9 cellular contexts compared by ENCODE assay signal in genomic region chr6:35469711-35470662, GRCh38. TPM values are rescaled to one million over a fixed set of nuclear protein-coding genes. Genes with fewer than 3 reads are reported as not detected.
DNase-seq lines count a peak whose midpoint lies in the region; ATAC-seq, FAIRE-seq and TF ChIP-seq lines count a peak whose summit lies in the region.
"Had no signal": no experiment of that assay in that cellular context is flagged by ENCODE, and none has a peak within 500 bp of the region (broad histone marks: within the 10 kb centered on the region; RNA-seq: fewer than 3 reads in every experiment).

No MANE protein-coding gene starts in this region.

- DNase-seq in DND-41 = no peak
- no peak for DNase-seq in MG63
- DNase-seq in brain microvascular endothelial cell = no peak
- DNase-seq in head of caudate nucleus = no peak
- DNase-seq in mucosa of gallbladder (ENCODE audit: low spot score) = no peak
- DNase-seq in frontal cortex (ENCODE audit: low spot score in 2 of 2) = no peak
- DNase-seq in KBM-7 = no peak

- no peak for ATAC-seq in DND-41 (ENCODE audit: insufficient read depth, low read depth)

- H3K27me3 ChIP-seq in DND-41 (ENCODE audit: insufficient read depth, low read length, poor library complexity) = no peaks in the 10 kb centered on the region
- no peaks in the 10 kb centered on the region for H3K27me3 ChIP-seq in MG63
- no peaks in the 10 kb centered on the region for H3K27me3 ChIP-seq in brain microvascular endothelial cell (replicated peaks)

- H3K4me1 ChIP-seq in DND-41 (ENCODE audit: insufficient read depth, low read length) = peaks cover 32% of the 10 kb centered on the region
- peaks cover 12% of the 10 kb centered on the region for H3K4me1 ChIP-seq in mesodermal cell (ENCODE audit: control insufficient read depth, insufficient read depth, low read length, poor library complexity, severe bottlenecking)

- H2AFZ ChIP-seq in DND-41 (ENCODE audit: low read depth, low read length) = no peak overlapping the region

- TF ChIP-seq CTCF in DND-41 (IDR thresholded peaks at IDR 0.05; ENCODE audit: borderline replicate concordance, extremely low read depth, low read length, poor library complexity, severe bottlenecking) = no peak
- TF ChIP-seq CTCF in brain microvascular endothelial cell (IDR thresholded peaks at IDR 0.05; ENCODE audit: low read depth, low read length, missing control alignments) = no peak

- H3K36me3 ChIP-seq in DND-41 (ENCODE audit: insufficient read depth, low read length) (peaks cover 56% of the 10 kb centered on the region), MG63 (peaks cover 53% of the 10 kb centered on the region), brain microvascular endothelial cell (replicated peaks) (peaks cover 54% of the 10 kb centered on the region), mesodermal cell (ENCODE audit: control insufficient read depth, insufficient read depth, low read length) (peaks cover 76% of the 10 kb centered on the region)

- intact Hi-C loops in head of caudate nucleus (cut with DNase I) = no loop called here

- 20 to 28% methylated on average over 12 of the region's 18 CpGs for WGBS in mesodermal cell (ENCODE audit: insufficient coverage in 2 of 2), 2 experiments

- peak overlapping the region; percentile 87 for H3K27ac ChIP-seq in DND-41 (ENCODE audit: low read length)
- H3K27ac ChIP-seq in brain microvascular endothelial cell = peak overlapping the region; percentile 87
- peak overlapping the region; percentile 96 for H3K27ac ChIP-seq in mesodermal cell (ENCODE audit: low read depth, low read length, severe bottlenecking)

- in situ Hi-C loops in brain microvascular endothelial cell (cut with HindIII; ENCODE audit: low pct_ligation_motif_present, low sequenced_read_pairs) (no loop called here), KBM-7 (cut with MboI; ENCODE audit: low pct_unique_long_range_greater_than_20kb, low sequenced_read_pairs) (no loop called here)

- peak overlapping the region; percentile 85 for H3K4me2 ChIP-seq in DND-41 (ENCODE audit: insufficient read depth, low read length)

- no peak for FAIRE-seq in frontal cortex (lab: Jason Lieb, UNC)

- peaks cover 30% of the 10 kb centered on the region for H3K79me2 ChIP-seq in DND-41 (ENCODE audit: insufficient read depth, low read length)

- peak overlapping the region; percentile 82 for H3K9ac ChIP-seq in DND-41 (ENCODE audit: low read depth, low read length)

- H3K9me3 ChIP-seq in DND-41 (ENCODE audit: insufficient read depth, low read length, severe bottlenecking) = no peaks in the 10 kb centered on the region
- H3K9me3 ChIP-seq in MG63 = 0 out of 2 replicates have a peak, but pooled peaks cover 2% of the 10 kb centered on the region
- H3K9me3 ChIP-seq in mesodermal cell (ENCODE audit: control insufficient read depth, low read length) = no peaks in the 10 kb centered on the region

- H4K20me1 ChIP-seq in DND-41 (ENCODE audit: insufficient read depth, low read length) = peaks cover 46% of the 10 kb centered on the region

- H3K4me3 ChIP-seq in DND-41 (ENCODE audit: low read depth in 1 of 2, low read length in 2 of 2) = peak overlapping the region; percentile 67 to 73; a peak in 3 of 4 replicates
- H3K4me3 ChIP-seq in MG63 = peak overlapping the region; percentile 97
- peak overlapping the region; percentile 96 for H3K4me3 ChIP-seq in brain microvascular endothelial cell (ENCODE audit: low read depth, low read length)
- H3K4me3 ChIP-seq in mesodermal cell (ENCODE audit: extremely low read depth, insufficient read depth, low read length, poor library complexity, severe bottlenecking) = peak overlapping the region; percentile 93

RNA-seq across cellular contexts. Expression of gene RPL10A, which starts 1.8 kb away (rescaled TPM):
- 1,962 and 2,782 TPM in 2 replicates for total RNA-seq in MG63 (2014; rRNA removed; shearing (Covaris generic); ENCODE audit: low replicate concordance)
- 1,794 TPM for polyA plus RNA-seq in mesodermal cell (2013, experiment 1 of 2)
- 1,725 TPM for polyA plus RNA-seq in mesodermal cell (2013, experiment 2 of 2)
- 921 TPM for total RNA-seq in mucosa of gallbladder
- total RNA-seq in frontal cortex = 1,604 TPM

RNA-seq across cellular contexts. Expression of gene FANCE, which starts 17.8 kb away (rescaled TPM):
- total RNA-seq in MG63 (2014; rRNA removed; shearing (Covaris generic); ENCODE audit: low replicate concordance) = 20.1 and 28.0 TPM in 2 replicates
- 11.6 TPM for polyA plus RNA-seq in mesodermal cell (2013, experiment 1 of 2)
- 10.0 TPM for polyA plus RNA-seq in mesodermal cell (2013, experiment 2 of 2)
- total RNA-seq in mucosa of gallbladder (2.6 TPM), frontal cortex (14.3 TPM)

RNA-seq across cellular contexts. Expression of gene TEAD3, which starts 26.9 kb away (rescaled TPM):
- total RNA-seq in MG63 (2014; rRNA removed; shearing (Covaris generic); ENCODE audit: low replicate concordance) = 7.5 and 9.2 TPM in 2 replicates
- polyA plus RNA-seq in mesodermal cell (2013, experiment 1 of 2) = 38.8 TPM
- 34.4 TPM for polyA plus RNA-seq in mesodermal cell (2013, experiment 2 of 2)
- 45.3 TPM for total RNA-seq in mucosa of gallbladder
- 0.41 TPM for total RNA-seq in frontal cortex

RNA-seq across cellular contexts. Expression of gene TULP1, which starts 42.7 kb away (rescaled TPM):
- not detected in 2 replicates for total RNA-seq in MG63 (2014; rRNA removed; shearing (Covaris generic); ENCODE audit: low replicate concordance)
- not detected for polyA plus RNA-seq in mesodermal cell (2013, experiment 1 of 2)
- not detected for polyA plus RNA-seq in mesodermal cell (2013, experiment 2 of 2)
- total RNA-seq in mucosa of gallbladder = not detected
- total RNA-seq in frontal cortex = not detected
- total RNA-seq: SK-MEL-5 had no signal
